Comparison of ENCODE assay signal across 31 cellular contexts in genomic region chr4:107512549-107512948, GRCh38.
"Had no signal": no experiment of that assay in that cellular context is flagged by ENCODE, and none has a peak within 500 bp of the region (broad histone marks: within the 10 kb centered on the region; RNA-seq: fewer than 3 reads in every experiment).

No MANE protein-coding gene starts in this region.

- H3K4me1 ChIP-seq: SJCRH30 had no signal

- H3K36me3 ChIP-seq: SJCRH30 had no signal

- H3K4me3 ChIP-seq: PC-9, SJCRH30 had no signal

- H3K9ac ChIP-seq: KMS-11, SK-N-SH had no signal

- DNase-seq: Karpas-422, KBM-7, MM.1S, MV-4-11, NCI-H1092, NCI-H1105, NCI-H1436, NCI-H146, NCI-H1694, NCI-H187, NCI-H1930, NCI-H2029 treated with DMSO at 0.1 percent for 48 hours, NCI-H2081 treated with DMSO at 0.1 percent for 48 hours, NCI-H2107, NCI-H2171, NCI-H226, NCI-H446 treated with DMSO at 0.1 percent for 48 hours, NCI-H510A, NCI-H524, NCI-H526, NCI-H69, NCI-H748 treated with DMSO at 0.1 percent for 48 hours, NCI-H82, PC-9, SHP77, SIG-M5, SJCRH30, SK-N-SH had no signal

- H3K9me3 ChIP-seq: SJCRH30, SK-N-SH had no signal

- H2AFZ ChIP-seq: PC-9 had no signal

- H3K4me2 ChIP-seq: KMS-11, PC-9, SK-N-SH had no signal

- H3K27ac ChIP-seq: KMS-11, PC-9, RWPE1, SJCRH30 had no signal

- FAIRE-seq: RCC 7860 had no signal
